ENCODE assay signal across 25 cellular contexts in genomic region chr3:122671543-122671942, GRCh38.
"Had no signal": no experiment of that assay in that cellular context is flagged by ENCODE, and none has a peak within 500 bp of the region (broad histone marks: within the 10 kb centered on the region; RNA-seq: fewer than 3 reads in every experiment).

No MANE protein-coding gene starts in this region.

- H3K9me3 Mint-ChIP-seq: activated naive CD4-positive, alpha-beta T cell treated with anti-CD3 and anti-CD28 coated beads, Interleukin-2, amount 50 U/mL, for 24 hours; activated T-cell treated with anti-CD3 and anti-CD28 coated beads, Interleukin-2, amount 50 U/mL, for 24 hours had no signal

- ATAC-seq: activated CD8-positive, alpha-beta memory T cell treated with anti-CD3 and anti-CD28 coated beads, Interleukin-2, amount 10 ng/mL, durations not matched to agents 7 days and 5 days; T-helper 17 cell had no signal

- H3K4me3 Mint-ChIP-seq: activated B cell treated with CpG ODN at 0.5 μM for 24 hours; activated CD4-positive, alpha-beta T cell treated with anti-CD3 and anti-CD28 coated beads, Interleukin-2, amount 10 ng/mL, durations not matched to agents 24 days and 14 days; activated CD8-positive, alpha-beta memory T cell treated with anti-CD3 and anti-CD28 coated beads, Interleukin-2, amount 10 ng/mL, durations not matched to agents 7 days and 5 days; activated naive CD4-positive, alpha-beta T cell treated with anti-CD3 and anti-CD28 coated beads, Interleukin-2, amount 50 U/mL, for 24 hours; activated T-cell treated with anti-CD3 and anti-CD28 coated beads, Interleukin-2, amount 50 U/mL, for 24 hours; activated T-helper 1 cell treated with anti-CD3 and anti-CD28 coated beads, Interleukin-12 subunit alpha, Interleukin-12 subunit beta, Interleukin-2, Interleukin-4 antibody, amounts not matched to agents 30 ng/mL and 10 ng/mL and 1 ng/mL, durations not matched to agents 14 hours and 24 hours and 36 hours; T-helper 17 cell had no signal

- H3K4me1 Mint-ChIP-seq: T-helper 17 cell had no signal

- H3K27ac Mint-ChIP-seq: activated B cell treated with CpG ODN at 0.5 μM for 24 hours; activated CD4-positive, alpha-beta T cell treated with anti-CD3 and anti-CD28 coated beads, Interleukin-2, amount 10 ng/mL, durations not matched to agents 24 days and 14 days; activated CD8-positive, alpha-beta memory T cell treated with anti-CD3 and anti-CD28 coated beads, Interleukin-2, amount 10 ng/mL, durations not matched to agents 7 days and 5 days; activated naive CD4-positive, alpha-beta T cell treated with anti-CD3 and anti-CD28 coated beads, Interleukin-2, amount 50 U/mL, for 24 hours; activated T-cell treated with anti-CD3 and anti-CD28 coated beads, Interleukin-2, amount 50 U/mL, for 24 hours; activated T-helper 1 cell treated with anti-CD3 and anti-CD28 coated beads, Interleukin-12 subunit alpha, Interleukin-12 subunit beta, Interleukin-2, Interleukin-4 antibody, amounts not matched to agents 30 ng/mL and 10 ng/mL and 1 ng/mL, durations not matched to agents 14 hours and 24 hours and 36 hours; T-helper 17 cell had no signal

- H3K27me3 Mint-ChIP-seq: activated B cell treated with CpG ODN at 0.5 μM for 24 hours; activated CD4-positive, alpha-beta T cell treated with anti-CD3 and anti-CD28 coated beads, Interleukin-2, amount 10 ng/mL, durations not matched to agents 24 days and 14 days; activated CD8-positive, alpha-beta memory T cell treated with anti-CD3 and anti-CD28 coated beads, Interleukin-2, amount 10 ng/mL, durations not matched to agents 7 days and 5 days; activated naive CD4-positive, alpha-beta T cell treated with anti-CD3 and anti-CD28 coated beads, Interleukin-2, amount 50 U/mL, for 24 hours; T-helper 17 cell had no signal

- H3K36me3 Mint-ChIP-seq: activated naive CD4-positive, alpha-beta T cell treated with anti-CD3 and anti-CD28 coated beads, Interleukin-2, amount 50 U/mL, for 24 hours had no signal

- DNase-seq: activated B cell treated with CpG ODN at 0.5 μM for 24 hours; activated CD4-positive, alpha-beta T cell treated with anti-CD3 and anti-CD28 coated beads for 1 hour; activated CD4-positive, alpha-beta T cell treated with anti-CD3 and anti-CD28 coated beads, Interleukin-2, amount 10 ng/mL, durations not matched to agents 24 days and 14 days; activated CD4-positive, alpha-beta T cell treated with anti-CD3 and anti-CD28 coated beads, Interleukin-2, amount 50 U/mL, for 48 hours; activated CD8-positive, alpha-beta memory T cell treated with anti-CD3 and anti-CD28 coated beads, Interleukin-2, amount 10 ng/mL, durations not matched to agents 7 days and 5 days; activated effector memory CD4-positive, alpha-beta T cell treated with Interleukin-2 at 50 U/mL for 16 hours; activated naive CD4-positive, alpha-beta T cell; activated T-cell treated with anti-CD3 and anti-CD28 coated beads, Interleukin-2, amount 50 U/mL, for 24 hours; aorta; caudate nucleus; colonic mucosa; MM.1S; NCI-H1417 treated with DMSO at 0.1 percent for 48 hours; NCI-H1694; NCI-H2081; NCI-H2171; NCI-H345; NCI-H510A; NCI-H82; Peyer's patch; Right ventricle myocardium superior; T-helper 17 cell; T-helper 9 cell had no signal
